Comparison of ENCODE assay signal across 8 cellular contexts in genomic region chr1:15684042-15684461, GRCh38. TPM values are rescaled to one million over a fixed set of nuclear protein-coding genes. Genes with fewer than 3 reads are reported as not detected.
DNase-seq lines count a peak whose midpoint lies in the region; ATAC-seq and TF ChIP-seq lines count a peak whose summit lies in the region.

Gene PLEKHM2 (plus strand): TSS chr1:15684320. CDS start chr1:15684559, 239 bp downstream.

- H3K36me3 ChIP-seq in duodenal mucosa (ENCODE audit: control insufficient read depth in 1 of 2, insufficient read depth in 2 of 2, low read length in 2 of 2) (no peaks in the 10 kb centered on the region), lung (ENCODE audit: control insufficient read depth in 2 of 2, insufficient read depth in 2 of 2, low read length in 2 of 2) (no peaks in the 10 kb centered on the region)

- no peaks in the 10 kb centered on the region for H3K27me3 ChIP-seq in duodenal mucosa (ENCODE audit: control insufficient read depth in 1 of 2, insufficient read depth in 2 of 2, low read length in 2 of 2)
- H3K27me3 ChIP-seq in lung (ENCODE audit: control insufficient read depth, insufficient read depth), result no peaks in the 10 kb centered on the region

- H3K27ac ChIP-seq in 22Rv1 (peak within 1 kb of the TSS; percentile 69), duodenal mucosa (ENCODE audit: low read depth, low read length) (peak within 1 kb of the TSS; percentile 55), lung (ENCODE audit: low read depth in 1 of 2, low read length in 1 of 2) (peak within 1 kb of the TSS; percentile 96 to 99)

- DNase-seq in LHCN-M2 (ENCODE audit: low read depth) (no peak), lung (ENCODE audit: low spot score) (no peak)
- peak; percentile 55 for DNase-seq in activated CD4-positive, alpha-beta T cell treated with anti-CD3 and anti-CD28 coated beads for 48 hours

- H3K9me3 ChIP-seq in duodenal mucosa (ENCODE audit: control insufficient read depth in 1 of 2, low read length in 2 of 2) (no peaks in the 10 kb centered on the region), lung (ENCODE audit: control insufficient read depth in 2 of 2, insufficient read depth in 1 of 2, low read length in 1 of 2) (no peaks in the 10 kb centered on the region)

- peaks cover 82% of the 10 kb centered on the region for H3K4me1 Mint-ChIP-seq in stimulated activated memory B cell treated with anti-CD40 and anti-IgM and Interleukin-4, amounts not matched to agents 10 μg/mL and 1 μg/mL and 100 μg/mL, for 72 hours

- peak within 1 kb of the TSS; percentile 92 for H3K27ac Mint-ChIP-seq in stimulated activated memory B cell treated with anti-CD40 and anti-IgM and Interleukin-4, amounts not matched to agents 10 μg/mL and 1 μg/mL and 100 μg/mL, for 72 hours

- peak within 1 kb of the TSS; percentile 72 to 78 for H3K4me3 ChIP-seq in duodenal mucosa (ENCODE audit: low read depth in 1 of 2, low read length in 2 of 2)
- peak within 1 kb of the TSS; percentile 90 for H3K4me3 ChIP-seq in lung

- H3K9me3 Mint-ChIP-seq in stimulated activated memory B cell treated with anti-CD40 and anti-IgM and Interleukin-4, amounts not matched to agents 10 μg/mL and 1 μg/mL and 100 μg/mL, for 72 hours, result no peaks in the 10 kb centered on the region

- peaks cover 12 to 24% of the 10 kb centered on the region in 2 donors for H3K4me1 ChIP-seq in duodenal mucosa (ENCODE audit: control insufficient read depth in 1 of 2, insufficient read depth in 2 of 2, low read length in 2 of 2)
- peaks cover 5 to 11% of the 10 kb centered on the region in 2 donors for H3K4me1 ChIP-seq in lung (ENCODE audit: control insufficient read depth in 2 of 2, insufficient read depth in 2 of 2, low read length in 2 of 2)

- 1 to 7% methylated on average over 3 to 52 of the region's 52 CpGs for WGBS in lung, 2 donors

- no peaks in the 10 kb centered on the region for H3K27me3 Mint-ChIP-seq in stimulated activated memory B cell treated with anti-CD40 and anti-IgM and Interleukin-4, amounts not matched to agents 10 μg/mL and 1 μg/mL and 100 μg/mL, for 72 hours

- TF ChIP-seq CTCF in 22Rv1 (IDR thresholded peaks at IDR 0.05), result no peak
- TF ChIP-seq CTCF in lung (IDR thresholded peaks at IDR 0.05; ENCODE audit: control extremely low read depth, extremely low read depth), result no peak

- peak; percentile 71 for ATAC-seq in GM18867 (IDR thresholded peaks at IDR 0.05; ENCODE audit: unreplicated experiment)
- ATAC-seq in lung (ENCODE audit: insufficient read depth, low FRiP score), result no peak
- peak; percentile 81 for ATAC-seq in stimulated activated memory B cell treated with anti-CD40 and anti-IgM and Interleukin-4, amounts not matched to agents 10 μg/mL and 1 μg/mL and 100 μg/mL, for 72 hours
- ATAC-seq in HG02981 (IDR thresholded peaks at IDR 0.05; ENCODE audit: unreplicated experiment), result no peak

- H3K9ac ChIP-seq in duodenal mucosa (ENCODE audit: low read depth in 1 of 2, low read length in 2 of 2), result peak within 1 kb of the TSS; percentile 78 to 91

- H3K4me3 Mint-ChIP-seq in stimulated activated memory B cell treated with anti-CD40 and anti-IgM and Interleukin-4, amounts not matched to agents 10 μg/mL and 1 μg/mL and 100 μg/mL, for 72 hours, result peak within 1 kb of the TSS; percentile 89

- peaks cover 8% of the 10 kb centered on the region for H3K36me3 Mint-ChIP-seq in stimulated activated memory B cell treated with anti-CD40 and anti-IgM and Interleukin-4, amounts not matched to agents 10 μg/mL and 1 μg/mL and 100 μg/mL, for 72 hours

RNA-seq across cellular contexts. Expression of gene PLEKHM2, which starts in this region (rescaled TPM):
- total RNA-seq in LHCN-M2 (2014; rRNA removed) (31.9 and 37.0 TPM in 2 replicates), lung (10 to 100 TPM; 32.5 to 79.2 TPM)
- polyA plus RNA-seq in LHCN-M2 (2012), result 45.8 TPM
- polyA plus RNA-seq in lung, result 10 to 100 TPM; 49.3 to 76.9 TPM

Comparison
In these comparisons a context has a peak if more than half of its experiments do, and no peak if none do; other contexts are left out.
1. ATAC-seq: peak in GM18867 (single experiment) and stimulated activated memory B cell treated with anti-CD40 and anti-IgM and Interleukin-4, amounts not matched to agents 10 μg/mL and 1 μg/mL and 100 μg/mL, for 72 hours (single experiment); none in lung (single experiment) and HG02981 (single experiment).
2. Peak in every context shown above with its lines, with median percentiles within 50 percentile points of each other: H3K27ac ChIP-seq.